Comparison of ENCODE assay signal across 8 cellular contexts in the genomic region with DNA sequence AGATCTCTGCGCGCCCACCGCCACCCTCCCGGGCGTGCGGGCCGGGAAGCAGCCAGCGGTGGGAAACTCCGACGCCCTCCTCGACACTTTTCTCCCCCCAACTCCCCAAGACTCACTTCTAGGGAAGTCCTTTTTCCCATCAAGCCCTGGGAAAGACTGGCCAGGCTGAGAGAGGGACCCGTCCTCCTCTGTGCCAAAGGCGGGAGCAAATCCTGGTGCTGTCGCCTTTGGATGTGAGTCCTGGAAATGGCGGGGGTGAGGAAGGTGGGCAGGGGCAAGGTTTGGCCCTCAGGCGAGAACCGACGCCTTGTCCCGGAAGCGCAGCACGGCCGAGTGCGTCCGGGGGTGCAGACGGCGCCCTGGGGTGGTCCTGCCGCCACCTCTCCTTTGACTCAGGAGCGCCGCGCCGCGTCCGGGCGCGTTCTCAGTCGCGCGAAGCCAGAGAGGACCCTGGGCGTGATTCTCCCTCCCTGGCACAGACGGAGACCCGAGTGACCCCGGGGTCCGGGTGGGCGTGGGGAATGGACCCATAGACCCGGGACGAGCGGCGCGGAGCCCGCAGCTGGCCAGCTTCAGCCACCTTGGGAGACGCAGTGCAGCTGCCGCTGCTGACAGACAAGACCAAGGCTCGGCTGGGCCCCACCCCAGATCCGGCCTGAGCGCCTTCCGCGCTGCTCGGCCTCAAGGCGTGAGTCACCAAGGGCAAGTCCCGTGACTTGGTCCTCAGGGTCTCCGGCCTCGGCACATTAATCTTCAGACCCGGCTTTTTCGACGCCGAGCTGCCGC. TPM values are rescaled to one million over a fixed set of nuclear protein-coding genes. Genes with fewer than 3 reads are reported as not detected.
A peak's percentile ranks its signal among the peaks of the same experiment; 100 is the strongest.
DNase-seq lines count a peak whose midpoint lies in the region; ATAC-seq and TF ChIP-seq lines count a peak whose summit lies in the region.

No MANE protein-coding gene starts in this region.

- H3K4me3 Mint-ChIP-seq in activated T-cell treated with anti-CD3 and anti-CD28 coated beads, Interleukin-2, amount 50 U/mL, for 72 hours = peak overlapping the region; percentile 83 to 84
- peak overlapping the region; percentile 71 for H3K4me3 Mint-ChIP-seq in osteocyte (ENCODE audit: unreplicated experiment)

- peaks cover 63% of the 10 kb centered on the region for H3K27me3 Mint-ChIP-seq in activated T-cell treated with anti-CD3 and anti-CD28 coated beads, Interleukin-2, amount 50 U/mL, for 72 hours (ENCODE audit: low read depth)
- H3K27me3 Mint-ChIP-seq in osteocyte (ENCODE audit: unreplicated experiment) = peaks cover 29% of the 10 kb centered on the region

- no peak overlapping the region for H3K27ac Mint-ChIP-seq in activated T-cell treated with anti-CD3 and anti-CD28 coated beads, Interleukin-2, amount 50 U/mL, for 72 hours
- H3K27ac Mint-ChIP-seq in osteocyte (ENCODE audit: unreplicated experiment) = peak overlapping the region; percentile 83

- peak; percentile 36 for ATAC-seq in GM21529 (IDR thresholded peaks at IDR 0.05; ENCODE audit: unreplicated experiment)
- peak; percentile 51 to 57 for ATAC-seq in activated T-cell treated with anti-CD3 and anti-CD28 coated beads, Interleukin-2, amount 50 U/mL, for 72 hours (replicated peaks in 1 of 2)

- peak; percentile 40 for TF ChIP-seq CTCF in osteocyte (IDR thresholded peaks at IDR 0.05)

- H3K36me3 Mint-ChIP-seq in activated T-cell treated with anti-CD3 and anti-CD28 coated beads, Interleukin-2, amount 50 U/mL, for 72 hours (ENCODE audit: insufficient read depth in 2 of 2) = peaks cover 6 to 18% of the 10 kb centered on the region in 2 donors
- H3K36me3 Mint-ChIP-seq in osteocyte (ENCODE audit: unreplicated experiment) = peaks cover 16% of the 10 kb centered on the region

- DNase-seq in GF-D8 (lab: John Stamatoyannopoulos, UW) = peak; percentile 30
- DNase-seq in M059J (ENCODE audit: low read depth) = peak; percentile 73
- peak; percentile 77 for DNase-seq in activated T-cell treated with anti-CD3 and anti-CD28 coated beads, Interleukin-2, amount 50 U/mL, for 72 hours
- DNase-seq in glomerular visceral epithelial cell (ENCODE audit: extremely low spot score) = peak; percentile 79
- DNase-seq in osteocyte (ENCODE audit: extremely low spot score, unreplicated experiment) = peak; percentile 92
- DNase-seq in globus pallidus (ENCODE audit: low spot score) = no peak
- no peak for DNase-seq in NCI-H1436 treated with DMSO at 0.1 percent for 48 hours (lab: John Stamatoyannopoulos, UW)

- no peaks in the 10 kb centered on the region for H3K9me3 Mint-ChIP-seq in activated T-cell treated with anti-CD3 and anti-CD28 coated beads, Interleukin-2, amount 50 U/mL, for 72 hours
- H3K9me3 Mint-ChIP-seq in osteocyte (ENCODE audit: unreplicated experiment) = no peaks in the 10 kb centered on the region

- peaks cover 63% of the 10 kb centered on the region for H3K4me1 Mint-ChIP-seq in activated T-cell treated with anti-CD3 and anti-CD28 coated beads, Interleukin-2, amount 50 U/mL, for 72 hours (ENCODE audit: low read depth)
- H3K4me1 Mint-ChIP-seq in osteocyte (ENCODE audit: unreplicated experiment) = peaks cover 73% of the 10 kb centered on the region

RNA-seq across cellular contexts. Expression of a gene that starts 3.5 kb away (rescaled TPM):
- total RNA-seq in M059J (2014; rRNA removed; shearing (Covaris generic)) = 0.10 and 1.6 TPM in 2 replicates
- total RNA-seq in activated T-cell treated with anti-CD3 and anti-CD28 coated beads, Interleukin-2, amount 50 U/mL, for 72 hours = 1 to 10 TPM; 1.2 TPM
- 1.0 and 1.1 TPM in 2 replicates for total RNA-seq in osteocyte

RNA-seq across cellular contexts. Expression of a gene that starts 4.6 kb away (rescaled TPM):
- total RNA-seq in M059J (2014; rRNA removed; shearing (Covaris generic)) = 28.9 and 31.3 TPM in 2 replicates
- 10 to 100 TPM; 46.9 to 63.1 TPM for total RNA-seq in activated T-cell treated with anti-CD3 and anti-CD28 coated beads, Interleukin-2, amount 50 U/mL, for 72 hours
- 32.2 and 32.5 TPM in 2 replicates for total RNA-seq in osteocyte

RNA-seq across cellular contexts. Expression of a gene that starts 11.3 kb away (rescaled TPM):
- 0.10 and 0.34 TPM in 2 replicates for total RNA-seq in M059J (2014; rRNA removed; shearing (Covaris generic))
- 1 to 10 TPM; 1.4 to 2.4 TPM for total RNA-seq in activated T-cell treated with anti-CD3 and anti-CD28 coated beads, Interleukin-2, amount 50 U/mL, for 72 hours
- total RNA-seq in osteocyte = not detected in 2 replicates

RNA-seq across cellular contexts. Expression of a gene that starts 20.0 kb away (rescaled TPM):
- total RNA-seq in M059J (2014; rRNA removed; shearing (Covaris generic)) = 10.0 and 13.6 TPM in 2 replicates
- 10 to 100 TPM; 41.8 to 43.9 TPM for total RNA-seq in activated T-cell treated with anti-CD3 and anti-CD28 coated beads, Interleukin-2, amount 50 U/mL, for 72 hours
- total RNA-seq in osteocyte = 24.2 and 24.3 TPM in 2 replicates

RNA-seq across cellular contexts. Expression of a gene that starts 20.1 kb away (rescaled TPM):
- total RNA-seq in M059J (2014; rRNA removed; shearing (Covaris generic)) = 7.8 TPM in 2 replicates
- 1 to 10 TPM; 9.0 to 9.5 TPM for total RNA-seq in activated T-cell treated with anti-CD3 and anti-CD28 coated beads, Interleukin-2, amount 50 U/mL, for 72 hours
- 20.6 TPM in 2 replicates for total RNA-seq in osteocyte

Comparison
In these comparisons a context has a peak if more than half of its experiments do, and no peak if none do; other contexts are left out.
1. DNase-seq: peak in GF-D8 (single experiment), M059J (single experiment), activated T-cell treated with anti-CD3 and anti-CD28 coated beads, Interleukin-2, amount 50 U/mL, for 72 hours (2 of 2), glomerular visceral epithelial cell (single experiment) and osteocyte (single experiment); none in globus pallidus (single experiment) and NCI-H1436 treated with DMSO at 0.1 percent for 48 hours (single experiment).